Comparison of ENCODE assay signal across 8 cellular contexts in the genomic region with DNA sequence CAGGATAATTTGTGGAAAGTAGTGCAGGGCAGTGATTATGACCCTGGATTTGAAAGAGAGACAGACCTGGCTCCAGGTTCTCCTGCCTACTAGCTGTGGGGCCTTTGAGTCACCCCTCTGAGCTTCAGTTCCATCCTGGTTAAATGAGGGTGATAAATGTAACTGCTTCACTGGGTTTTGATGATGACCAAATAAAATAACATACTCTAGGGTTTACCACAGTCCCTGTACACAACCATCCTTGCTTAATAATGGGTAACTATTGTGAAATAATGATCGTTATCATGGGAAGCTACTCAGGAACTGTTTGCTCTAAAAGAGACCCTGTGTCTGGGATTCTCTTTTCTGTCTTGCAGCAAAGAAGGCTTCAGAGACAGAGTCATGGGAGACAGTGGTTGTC. TPM values are rescaled to one million over a fixed set of nuclear protein-coding genes. Genes with fewer than 3 reads are reported as not detected.
DNase-seq lines count a peak whose midpoint lies in the region; ATAC-seq and TF ChIP-seq lines count a peak whose summit lies in the region.

No MANE protein-coding gene starts in this region.

- no peak for ATAC-seq in CD4-positive, alpha-beta T cell (ENCODE audit: poor library complexity)
- ATAC-seq in naive B cell (ENCODE audit: low read depth in 2 of 2) (no peak), HG03457 (IDR thresholded peaks at IDR 0.05; ENCODE audit: unreplicated experiment) (no peak), GM21515 (IDR thresholded peaks at IDR 0.05; ENCODE audit: unreplicated experiment) (no peak), GM18873 (IDR thresholded peaks at IDR 0.05; ENCODE audit: low FRiP score, unreplicated experiment) (no peak)

- H3K9me3 ChIP-seq in CD4-positive, alpha-beta T cell (ENCODE audit: control insufficient read depth, low read length), result no peaks in the 10 kb centered on the region

- H3K4me3 Mint-ChIP-seq in CD4-positive, alpha-beta T cell, result no peak overlapping the region
- peak overlapping the region; percentile 49 to 90 (median 75) for H3K4me3 Mint-ChIP-seq in naive B cell

- peaks cover 100% of the 10 kb centered on the region for H3K36me3 Mint-ChIP-seq in CD4-positive, alpha-beta T cell (ENCODE audit: low read depth)
- H3K36me3 Mint-ChIP-seq in naive B cell, result peaks cover 31 to 47% of the 10 kb centered on the region in 2 donors

- no peaks in the 10 kb centered on the region for H3K27me3 Mint-ChIP-seq in CD4-positive, alpha-beta T cell
- H3K27me3 Mint-ChIP-seq in naive B cell, result no peaks in the 10 kb centered on the region

- TF ChIP-seq POLR2A in NB4 (IDR thresholded peaks at IDR 0.05; ENCODE audit: extremely low read depth, insufficient read length), result no peak

- peak overlapping the region; percentile 83 for H3K27ac Mint-ChIP-seq in CD4-positive, alpha-beta T cell
- H3K27ac Mint-ChIP-seq in naive B cell, result peak overlapping the region in 5 of 6 donors; percentile 88 to 94 (median 91)

- H3K4me3 ChIP-seq in NB4 (ENCODE audit: low read depth, low read length), result no peak overlapping the region

- intact Hi-C loops in CD4-positive, alpha-beta T cell (cut with DNase I, micrococcal nuclease), result loop anchor here in 1 of 2 experiments (2.0 to 5.0 kb wide), 2 partner anchors 15 to 33 kb away; no protein-coding TSS in a partner anchor

- TF ChIP-seq CTCF in CD4-positive, alpha-beta T cell (IDR thresholded peaks at IDR 0.05), result no peak
- no peak for TF ChIP-seq CTCF in NB4 (IDR thresholded peaks at IDR 0.05; ENCODE audit: low read depth, low read length)

- no peak for DNase-seq in CD4-positive, alpha-beta T cell
- DNase-seq in NB4 (ENCODE audit: low read depth), result peak; percentile 94
- DNase-seq in astrocyte of the hippocampus (ENCODE audit: low read depth, low spot score), result peak; percentile 66
- DNase-seq in naive B cell, result no peak
- no peak for DNase-seq in NCI-H2029 treated with DMSO at 0.1 percent for 48 hours (lab: John Stamatoyannopoulos, UW)

- H3K9me3 Mint-ChIP-seq in CD4-positive, alpha-beta T cell, result no peaks in the 10 kb centered on the region
- H3K9me3 Mint-ChIP-seq in naive B cell, result no peaks in the 10 kb centered on the region

- H3K4me1 Mint-ChIP-seq in CD4-positive, alpha-beta T cell (ENCODE audit: low read depth), result peaks cover 90% of the 10 kb centered on the region
- peaks cover 60 to 79% (median 76%) of the 10 kb centered on the region in 3 donors for H3K4me1 Mint-ChIP-seq in naive B cell

- H3K27ac ChIP-seq in CD4-positive, alpha-beta T cell (ENCODE audit: low read depth, low read length), result peak overlapping the region; percentile 62

- H3K27me3 ChIP-seq in CD4-positive, alpha-beta T cell (ENCODE audit: control insufficient read depth, insufficient read depth, low read length), result no peaks in the 10 kb centered on the region

- POLR2A ChIA-PET in CD4-positive, alpha-beta T cell (lab: Charles Lee), result interaction anchor here (1.6 to 13.0 kb wide), 3 partner anchors 8 to 21 kb away, joined by 5 to 477 read pairs (median 14); a partner anchor contains a TSS

- CTCF ChIA-PET in CD4-positive, alpha-beta T cell (lab: Charles Lee), result interaction anchor here (1.1 to 1.4 kb wide), 5 partner anchors 14 to 34 kb away, joined by 3 to 5 read pairs (median 4); no protein-coding TSS in a partner anchor

RNA-seq across cellular contexts. Expression of a gene that starts 23.7 kb away (rescaled TPM):
- total RNA-seq in CD4-positive, alpha-beta T cell, result 100 to 1,000 TPM; 247 to 258 TPM
- 10 to 100 TPM in 5 of 6 donors, under 1 TPM in 1; 0.78 to 34.1 (median 13.7) TPM for polyA plus RNA-seq in naive B cell (ENCODE audit: low read depth in 6 of 6)

RNA-seq across cellular contexts. Expression of a gene that starts 34.5 kb away (rescaled TPM):
- total RNA-seq in CD4-positive, alpha-beta T cell, result not detected
- not detected for polyA plus RNA-seq in naive B cell (ENCODE audit: low read depth in 6 of 6)

RNA-seq across cellular contexts. Expression of a gene that starts 41.2 kb away (rescaled TPM):
- not detected for total RNA-seq in CD4-positive, alpha-beta T cell
- not detected for polyA plus RNA-seq in naive B cell (ENCODE audit: low read depth in 6 of 6)

Comparison
In these comparisons a context has a peak if more than half of its experiments do, and no peak if none do; other contexts are left out.
1. DNase-seq: peak in NB4 (single experiment) and astrocyte of the hippocampus (single experiment); none in CD4-positive, alpha-beta T cell (0 of 10), naive B cell (single experiment) and NCI-H2029 treated with DMSO at 0.1 percent for 48 hours (single experiment).